In genomic region chr18:35095983-35096676, GRCh38 we compare ENCODE assay signal across 9 cellular contexts. TPM values are rescaled to one million over a fixed set of nuclear protein-coding genes. Genes with fewer than 3 reads are reported as not detected.
DNase-seq lines count a peak whose midpoint lies in the region; ATAC-seq lines count a peak whose summit lies in the region.
"Had no signal": no experiment of that assay in that cellular context is flagged by ENCODE, and none has a peak within 500 bp of the region (broad histone marks: within the 10 kb centered on the region; RNA-seq: fewer than 3 reads in every experiment).

No MANE protein-coding gene starts in this region.

- in situ Hi-C loops in ACHN (cut with HindIII; ENCODE audit: low pct_ligation_motif_present, low pct_unique_long_range_greater_than_20kb, low sequenced_read_pairs), result no loop called here

- H3K4me3 Mint-ChIP-seq in activated T-cell treated with anti-CD3 and anti-CD28 coated beads, Interleukin-2, amount 50 U/mL, for 4 hours, result no peak overlapping the region
- no peak overlapping the region for H3K4me3 Mint-ChIP-seq in stimulated activated effector memory CD8-positive, alpha-beta T cell treated with anti-CD3 and anti-CD28 coated beads, Interleukin-12 subunit alpha, Interleukin-12 subunit beta, amount 100 ng/mL, for 72 hours

- peaks cover 42% of the 10 kb centered on the region for H3K4me1 Mint-ChIP-seq in activated T-cell treated with anti-CD3 and anti-CD28 coated beads, Interleukin-2, amount 50 U/mL, for 4 hours (ENCODE audit: low read depth)
- peaks cover 25% of the 10 kb centered on the region for H3K4me1 Mint-ChIP-seq in stimulated activated effector memory CD8-positive, alpha-beta T cell treated with anti-CD3 and anti-CD28 coated beads, Interleukin-12 subunit alpha, Interleukin-12 subunit beta, amount 100 ng/mL, for 72 hours

- DNase-seq in activated T-cell treated with anti-CD3 and anti-CD28 coated beads, Interleukin-2, amount 50 U/mL, for 4 hours, result no peak
- DNase-seq in activated T-cell treated with anti-CD3 and anti-CD28 coated beads, Interleukin-2, amount 50 U/mL, for 1 hour, result no peak
- peak; percentile 0 for DNase-seq in RKO (ENCODE audit: low spot score)
- no peak for DNase-seq in stimulated activated effector memory CD8-positive, alpha-beta T cell treated with anti-CD3 and anti-CD28 coated beads, Interleukin-12 subunit alpha, Interleukin-12 subunit beta, amount 100 ng/mL, for 72 hours (ENCODE audit: low spot score in 2 of 2)
- no peak for DNase-seq in activated gamma-delta T cell treated with Interleukin-2 at 50 U/mL for 16 hours
- DNase-seq in amygdala (lab: John Stamatoyannopoulos, UW), result no peak
- no peak for DNase-seq in ACHN
- DNase-seq: activated CD4-positive, CD25-positive, alpha-beta regulatory T cell had no signal

- ATAC-seq in activated T-cell treated with anti-CD3 and anti-CD28 coated beads, Interleukin-2, amount 50 U/mL, for 4 hours, result peak; percentile 82 to 83
- peak; percentile 86 for ATAC-seq in HG02840 (IDR thresholded peaks at IDR 0.05; ENCODE audit: low FRiP score, unreplicated experiment)
- peak; percentile 86 for ATAC-seq in stimulated activated effector memory CD8-positive, alpha-beta T cell treated with anti-CD3 and anti-CD28 coated beads, Interleukin-12 subunit alpha, Interleukin-12 subunit beta, amount 100 ng/mL, for 72 hours

- no peaks in the 10 kb centered on the region for H3K27me3 Mint-ChIP-seq in activated T-cell treated with anti-CD3 and anti-CD28 coated beads, Interleukin-2, amount 50 U/mL, for 4 hours (ENCODE audit: low read depth)

- H3K27ac Mint-ChIP-seq in stimulated activated effector memory CD8-positive, alpha-beta T cell treated with anti-CD3 and anti-CD28 coated beads, Interleukin-12 subunit alpha, Interleukin-12 subunit beta, amount 100 ng/mL, for 72 hours, result peak overlapping the region; percentile 26

- H3K9me3 Mint-ChIP-seq in activated T-cell treated with anti-CD3 and anti-CD28 coated beads, Interleukin-2, amount 50 U/mL, for 4 hours, result no peaks in the 10 kb centered on the region
- no peaks in the 10 kb centered on the region for H3K9me3 Mint-ChIP-seq in stimulated activated effector memory CD8-positive, alpha-beta T cell treated with anti-CD3 and anti-CD28 coated beads, Interleukin-12 subunit alpha, Interleukin-12 subunit beta, amount 100 ng/mL, for 72 hours

- H3K36me3 Mint-ChIP-seq in activated T-cell treated with anti-CD3 and anti-CD28 coated beads, Interleukin-2, amount 50 U/mL, for 4 hours (ENCODE audit: insufficient read depth), result peaks cover 36% of the 10 kb centered on the region
- peaks cover 20% of the 10 kb centered on the region for H3K36me3 Mint-ChIP-seq in stimulated activated effector memory CD8-positive, alpha-beta T cell treated with anti-CD3 and anti-CD28 coated beads, Interleukin-12 subunit alpha, Interleukin-12 subunit beta, amount 100 ng/mL, for 72 hours

RNA-seq across cellular contexts. Expression of gene MAPRE2, which starts 54.9 kb away (rescaled TPM):
- total RNA-seq in activated T-cell treated with anti-CD3 and anti-CD28 coated beads, Interleukin-2, amount 50 U/mL, for 4 hours, result 10 to 100 TPM; 38.3 to 41.7 (median 38.4) TPM
